Comparison of ENCODE assay signal across 1 cellular context in genomic region chr2:216827073-216827725, GRCh38.
TF ChIP-seq lines count a peak whose summit lies in the region.

No MANE protein-coding gene starts in this region.

TF ChIP-seq in GM23338, 12 proteins besides CTCF, POLR2A, EP300 and RAD21 (continued from another document):
- TF ChIP-seq REST (IDR thresholded peaks at IDR 0.05; ENCODE audit: unreplicated experiment), result no peak
- TF ChIP-seq EZH2phosphoT487 (IDR thresholded peaks at IDR 0.05; ENCODE audit: unreplicated experiment), result no peak
- no peak for TF ChIP-seq POLR2AphosphoS5 (IDR thresholded peaks at IDR 0.05; ENCODE audit: low read depth)
- TF ChIP-seq ETS1 (IDR thresholded peaks at IDR 0.05), result no peak
- TF ChIP-seq EZH2 (IDR thresholded peaks at IDR 0.05; ENCODE audit: low read depth, unreplicated experiment), result no peak
- no peak for TF ChIP-seq ZNF462 (CRISPR knock-in tag; IDR thresholded peaks at IDR 0.05)
- no peak for TF ChIP-seq ZNF331 (CRISPR knock-in tag; IDR thresholded peaks at IDR 0.05; ENCODE audit: low read depth)
